ENCODE assay signal across 8 cellular contexts in genomic region chr4:76897522-76898384, GRCh38. TPM values are rescaled to one million over a fixed set of nuclear protein-coding genes. Genes with fewer than 3 reads are reported as not detected.
DNase-seq lines count a peak whose midpoint lies in the region; ATAC-seq and TF ChIP-seq lines count a peak whose summit lies in the region.

Gene SOWAHB, minus strand, starts transcription at chr4:76898144. Its CDS starts 295 bp downstream, at chr4:76897849.

- H3K4me3 Mint-ChIP-seq in progenitor cell of endocrine pancreas (ENCODE audit: low read depth), result peak within 1 kb of the TSS; percentile 81

- H3K36me3 ChIP-seq in cardiac muscle cell (no peaks in the 10 kb centered on the region), OCI-LY7 (ENCODE audit: insufficient read depth, low read length) (no peaks in the 10 kb centered on the region)

- H3K27me3 Mint-ChIP-seq in progenitor cell of endocrine pancreas, result peaks cover 17% of the 10 kb centered on the region

- peak within 1 kb of the TSS; percentile 46 for H3K4me3 ChIP-seq in AG10803 (ENCODE audit: low read length)
- H3K4me3 ChIP-seq in cardiac muscle cell, result peak within 1 kb of the TSS; percentile 37
- H3K4me3 ChIP-seq in OCI-LY7 (ENCODE audit: low read depth, low read length, poor library complexity, severe bottlenecking), result no peak within 1 kb of the TSS

- no peak within 1 kb of the TSS for H3K4me2 ChIP-seq in OCI-LY7 (ENCODE audit: low read length)

- POLR2A ChIA-PET in OCI-LY7 (lab: Charles Lee), result interaction anchor here (0.6 kb wide), 1 partner anchor 168 kb away, joined by 3 read pairs; no protein-coding TSS in a partner anchor

- H3K9me3 ChIP-seq in cardiac muscle cell (ENCODE audit: low read depth) (no peaks in the 10 kb centered on the region), OCI-LY7 (ENCODE audit: low read length) (no peaks in the 10 kb centered on the region)

- no peaks in the 10 kb centered on the region for H3K79me2 ChIP-seq in OCI-LY7 (ENCODE audit: insufficient read depth, low read depth, low read length)

- ATAC-seq in GM19463 (IDR thresholded peaks at IDR 0.05; ENCODE audit: unreplicated experiment), result peak; percentile 55

- intact Hi-C loops in OCI-LY7 (cut with micrococcal nuclease; ENCODE audit: unreplicated experiment), result no loop called here

- no peak within 1 kb of the TSS for H2AFZ ChIP-seq in OCI-LY7 (ENCODE audit: low read length)

- H3K27ac Mint-ChIP-seq in progenitor cell of endocrine pancreas, result peak within 1 kb of the TSS; percentile 84

- H4K20me1 ChIP-seq in OCI-LY7 (ENCODE audit: insufficient read depth, low read length), result no peaks in the 10 kb centered on the region

- H3K27ac ChIP-seq in cardiac muscle cell (no peak within 1 kb of the TSS), OCI-LY7 (ENCODE audit: low read depth, low read length, poor library complexity, severe bottlenecking) (no peak within 1 kb of the TSS)

- DNase-seq in AG10803 (ENCODE audit: low read depth) (no peak), NCI-H2196 (lab: John Stamatoyannopoulos, UW; ENCODE audit: unreplicated experiment) (peak; percentile 56), cardiac muscle cell (ENCODE audit: low read depth in 1 of 2, low spot score in 1 of 2) (peak in 1 of 2 donors; percentile 46), progenitor cell of endocrine pancreas (ENCODE audit: low spot score, unreplicated experiment) (peak; percentile 78), OCI-LY7 (ENCODE audit: low spot score) (no peak), AG08395 (ENCODE audit: low spot score) (no peak)
- DNase-seq in activated naive CD4-positive, alpha-beta T cell (lab: John Stamatoyannopoulos, UW), result peak in 3 of 4 experiments; percentile 2 to 27 (median 10)

- no peaks in the 10 kb centered on the region for H3K9me3 Mint-ChIP-seq in progenitor cell of endocrine pancreas (ENCODE audit: low read depth)

- peaks cover 16% of the 10 kb centered on the region for H3K4me1 Mint-ChIP-seq in progenitor cell of endocrine pancreas (ENCODE audit: low read depth)

- no TSS peak for BruUV-seq in OCI-LY7 (replicated peaks; lab: Mats Ljungman, UMichigan)

- no peaks in the 10 kb centered on the region for H3K4me1 ChIP-seq in cardiac muscle cell (ENCODE audit: low read depth)
- H3K4me1 ChIP-seq in OCI-LY7 (ENCODE audit: insufficient read depth, low read length, poor library complexity, severe bottlenecking), result no peaks in the 10 kb centered on the region

- no peaks in the 10 kb centered on the region for H3K9me2 ChIP-seq in OCI-LY7 (ENCODE audit: insufficient read depth, low read length)

- no peaks in the 10 kb centered on the region for H3K36me3 Mint-ChIP-seq in progenitor cell of endocrine pancreas (ENCODE audit: insufficient read depth)

- peaks cover 90% of the 10 kb centered on the region for H3K27me3 ChIP-seq in cardiac muscle cell

- no peak for TF ChIP-seq CTCF in AG10803 (conservative IDR thresholded peaks at IDR 0.05; ENCODE audit: low read length)
- TF ChIP-seq CTCF in cardiac muscle cell (IDR thresholded peaks at IDR 0.05; ENCODE audit: low read depth, low read length), result no peak
- no peak for TF ChIP-seq CTCF in progenitor cell of endocrine pancreas (IDR thresholded peaks at IDR 0.05; ENCODE audit: unreplicated experiment)
- no peak for TF ChIP-seq CTCF in OCI-LY7 (conservative IDR thresholded peaks at IDR 0.05; ENCODE audit: low read length)

- CTCF ChIA-PET in OCI-LY7 (lab: Charles Lee; ENCODE audit: unreplicated experiment), result no interaction called here

RNA-seq across cellular contexts. Expression of gene SOWAHB, which starts in this region (rescaled TPM):
- 0.27 and 0.28 TPM in 2 replicates for total RNA-seq in cardiac muscle cell
- polyA plus RNA-seq in cardiac muscle cell, result 0.34 TPM in 1 of 2 replicates, not detected in the other
- 4.3 and 4.9 TPM in 2 replicates for total RNA-seq in progenitor cell of endocrine pancreas
- total RNA-seq in OCI-LY7 (2014; rRNA removed; shearing (Covaris generic)), result 0.08 TPM in 1 of 2 replicates, not detected in the other
- total RNA-seq in OCI-LY7 (2022), result not detected in 2 replicates

Comparison
In these comparisons a context has a peak if more than half of its experiments do, and no peak if none do; other contexts are left out.
1. DNase-seq: peak in NCI-H2196 (single experiment), activated naive CD4-positive, alpha-beta T cell (3 of 4) and progenitor cell of endocrine pancreas (single experiment); none in AG10803 (single experiment), OCI-LY7 (single experiment) and AG08395 (single experiment).